8 cellular contexts compared by ENCODE assay signal in the genomic region with DNA sequence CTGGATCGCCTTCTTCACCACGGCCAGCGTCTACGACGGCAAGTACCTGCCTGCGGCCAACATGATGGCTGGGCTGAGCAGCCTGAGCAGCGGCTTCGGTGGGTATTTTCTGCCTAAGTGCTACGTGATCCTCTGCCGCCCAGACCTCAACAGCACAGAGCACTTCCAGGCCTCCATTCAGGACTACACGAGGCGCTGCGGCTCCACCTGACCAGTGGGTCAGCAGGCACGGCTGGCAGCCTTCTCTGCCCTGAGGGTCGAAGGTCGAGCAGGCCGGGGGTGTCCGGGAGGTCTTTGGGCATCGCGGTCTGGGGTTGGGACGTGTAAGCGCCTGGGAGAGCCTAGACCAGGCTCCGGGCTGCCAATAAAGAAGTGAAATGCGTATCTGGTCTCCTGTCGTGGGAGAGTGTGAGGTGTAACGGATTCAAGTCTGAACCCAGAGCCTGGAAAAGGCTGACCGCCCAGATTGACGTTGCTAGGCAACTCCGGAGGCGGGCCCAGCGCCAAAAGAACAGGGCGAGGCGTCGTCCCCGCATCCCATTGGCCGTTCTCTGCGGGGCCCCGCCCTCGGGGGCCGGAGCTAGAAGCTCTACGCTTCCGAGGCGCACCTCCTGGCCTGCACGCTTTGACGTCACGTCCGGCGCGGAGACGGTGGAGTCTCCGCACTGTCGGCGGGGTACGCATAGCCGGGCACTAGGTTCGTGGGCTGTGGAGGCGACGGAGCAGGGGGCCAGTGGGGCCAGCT. TPM values are rescaled to one million over a fixed set of nuclear protein-coding genes. Genes with fewer than 3 reads are reported as not detected.
DNase-seq lines count a peak whose midpoint lies in the region; ATAC-seq and TF ChIP-seq lines count a peak whose summit lies in the region.

Gene ZBTB48 (plus strand): TSS at position 621 of the 745 bp plus-strand sequence. CDS start 616 bp downstream, outside the sequence.

- H4K20me1 ChIP-seq in PC-3 (ENCODE audit: low read length), result no peaks in the 10 kb centered on the region

- peaks cover 27% of the 10 kb centered on the region for H3K4me1 ChIP-seq in PC-3 (ENCODE audit: insufficient read depth, low read length)
- H3K4me1 ChIP-seq in mucosa of descending colon (ENCODE audit: low read depth), result peaks cover 37% of the 10 kb centered on the region

- H3K4me2 ChIP-seq in PC-3 (ENCODE audit: low read length), result peak within 1 kb of the TSS; percentile 89

- peak within 1 kb of the TSS; percentile 68 for H2AFZ ChIP-seq in PC-3 (ENCODE audit: low read length)

- intact Hi-C loops in PC-3 (cut with micrococcal nuclease), result loop anchor here (1.0 to 2.0 kb wide), 3 partner anchors 22 to 67 kb away; partner anchors contain the start of gene NOL9
- intact Hi-C loops in mucosa of descending colon (cut with DNase I, micrococcal nuclease), result no loop called here

- ATAC-seq in GM21576 (IDR thresholded peaks at IDR 0.05; ENCODE audit: unreplicated experiment) (peak; percentile 92), PC-3 (peak; percentile 96), mucosa of descending colon (peak; percentile 96)

- H3K27me3 ChIP-seq in PC-3 (ENCODE audit: low read length), result no peaks in the 10 kb centered on the region

- H3K9me2 ChIP-seq in PC-3 (replicated peaks; ENCODE audit: low read length), result no peaks in the 10 kb centered on the region

- H3K27ac ChIP-seq in PC-3 (ENCODE audit: low read length), result 0 out of 2 replicates have a peak within 1 kb of the TSS, but pooled peaks have one; percentile 11
- peak within 1 kb of the TSS; percentile 56 for H3K27ac ChIP-seq in epithelial cell of prostate

- peak; percentile 92 for DNase-seq in DMS114 treated with DMSO at 0.1 percent for 48 hours (lab: John Stamatoyannopoulos, UW; ENCODE audit: unreplicated experiment)
- DNase-seq in PC-3, result peak; percentile 100
- peak; percentile 98 for DNase-seq in activated T-cell treated with anti-CD3 and anti-CD28 coated beads for 48 hours (ENCODE audit: low read depth)
- DNase-seq in epithelial cell of prostate (ENCODE audit: low read depth, low spot score), result peak; percentile 78
- DNase-seq in mucosa of descending colon, result peak; percentile 100
- DNase-seq in stimulated activated CD8-positive, alpha-beta memory T cell treated with anti-CD3 and anti-CD28 coated beads, Interleukin-4, amount 100 ng/mL, for 24 hours (ENCODE audit: low read depth), result peak; percentile 97

- H3K36me3 ChIP-seq in PC-3 (ENCODE audit: low read depth, low read length), result no peaks in the 10 kb centered on the region
- no peaks in the 10 kb centered on the region for H3K36me3 ChIP-seq in mucosa of descending colon (ENCODE audit: low read depth)

- CTCF ChIA-PET in PC-3 (lab: Charles Lee), result interaction anchor here (0.5 to 1.6 kb wide), 2 partner anchors 20 to 22 kb away, joined by 3 to 4 read pairs; no protein-coding TSS in a partner anchor

- BruUV-seq in PC-3 (replicated peaks; lab: Mats Ljungman, UMichigan), result TSS peak; percentile 94

- peaks cover 34% of the 10 kb centered on the region for H3K79me2 ChIP-seq in PC-3 (ENCODE audit: low read length)

- H3K4me3 ChIP-seq in PC-3 (ENCODE audit: low read length), result peak within 1 kb of the TSS; percentile 92
- peak within 1 kb of the TSS; percentile 83 for H3K4me3 ChIP-seq in mucosa of descending colon

- TF ChIP-seq RAD21 in Ishikawa (IDR thresholded peaks at IDR 0.05; ENCODE audit: low read depth), result no peak

- H3K9me3 ChIP-seq in PC-3 (ENCODE audit: low read length) (no peaks in the 10 kb centered on the region), mucosa of descending colon (no peaks in the 10 kb centered on the region)

- POLR2A ChIA-PET in PC-3 (lab: Charles Lee; ENCODE audit: unreplicated experiment), result interaction anchor here (0.6 to 0.9 kb wide), 5 partner anchors 23 to 72 kb away, joined by 3 to 7 read pairs (median 3); partner anchors contain the start of genes KLHL21 and NOL9

- TF ChIP-seq CTCF in PC-3 (conservative IDR thresholded peaks at IDR 0.05; ENCODE audit: low read depth, low read length) (no peak), mucosa of descending colon (IDR thresholded peaks at IDR 0.05) (no peak)

- TF ChIP-seq EP300 in Ishikawa (IDR thresholded peaks at IDR 0.05; ENCODE audit: borderline replicate concordance), result no peak

- H3F3A ChIP-seq in PC-3 (ENCODE audit: low read length, unreplicated experiment), result no peaks in the 10 kb centered on the region

- peak within 1 kb of the TSS; percentile 85 for H3K9ac ChIP-seq in PC-3 (ENCODE audit: low read length)

TF ChIP-seq in Ishikawa, 13 proteins besides CTCF, POLR2A, EP300 and RAD21:
- no peak for TF ChIP-seq CEBPB (IDR thresholded peaks at IDR 0.05)
- TF ChIP-seq, protein P1, sequence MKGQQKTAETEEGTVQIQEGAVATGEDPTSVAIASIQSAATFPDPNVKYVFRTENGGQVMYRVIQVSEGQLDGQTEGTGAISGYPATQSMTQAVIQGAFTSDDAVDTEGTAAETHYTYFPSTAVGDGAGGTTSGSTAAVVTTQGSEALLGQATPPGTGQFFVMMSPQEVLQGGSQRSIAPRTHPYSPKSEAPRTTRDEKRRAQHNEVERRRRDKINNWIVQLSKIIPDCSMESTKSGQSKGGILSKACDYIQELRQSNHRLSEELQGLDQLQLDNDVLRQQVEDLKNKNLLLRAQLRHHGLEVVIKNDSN (IDR thresholded peaks at IDR 0.05), result 0 out of 2 replicates have a peak, but pooled peaks have one; percentile 33
- no peak for TF ChIP-seq YY1 (IDR thresholded peaks at IDR 0.05; ENCODE audit: low read depth)
- no peak for TF ChIP-seq NFIC (IDR thresholded peaks at IDR 0.05)
- TF ChIP-seq EGR1 (IDR thresholded peaks at IDR 0.05), result no peak
- TF ChIP-seq REST (IDR thresholded peaks at IDR 0.05; ENCODE audit: low read depth), result no peak
- TF ChIP-seq TAF1 (IDR thresholded peaks at IDR 0.05; ENCODE audit: low read depth), result peak; percentile 80
- TF ChIP-seq TEAD4 (IDR thresholded peaks at IDR 0.05), result no peak
- TF ChIP-seq MAX (IDR thresholded peaks at IDR 0.05), result peak; percentile 38; the same call in 1 of the 2 replicates
- no peak for TF ChIP-seq TCF12 (IDR thresholded peaks at IDR 0.05; ENCODE audit: low read depth)
- TF ChIP-seq FOXM1 (IDR thresholded peaks at IDR 0.05; ENCODE audit: borderline replicate concordance, low read depth), result no peak
- TF ChIP-seq ZBTB7A (IDR thresholded peaks at IDR 0.05; ENCODE audit: low read depth), result no peak
- TF ChIP-seq CREB1 (IDR thresholded peaks at IDR 0.05; ENCODE audit: low read depth), result peak; percentile 85

RNA-seq across cellular contexts. Expression of gene ZBTB48, which starts in this region (rescaled TPM):
- 42.7 and 47.2 TPM in 2 replicates for total RNA-seq in PC-3 (2014; rRNA removed)
- total RNA-seq in mucosa of descending colon, result 10 to 100 TPM; 36.8 to 53.9 (median 42.3) TPM

Comparison
In these comparisons a context has a peak if more than half of its experiments do, and no peak if none do; other contexts are left out.
1. Peak in every context shown above with its lines: DNase-seq, ATAC-seq, H3K4me3 ChIP-seq and H3K27ac ChIP-seq.